ENCODE assay signal across 1 cellular context in the genomic region with DNA sequence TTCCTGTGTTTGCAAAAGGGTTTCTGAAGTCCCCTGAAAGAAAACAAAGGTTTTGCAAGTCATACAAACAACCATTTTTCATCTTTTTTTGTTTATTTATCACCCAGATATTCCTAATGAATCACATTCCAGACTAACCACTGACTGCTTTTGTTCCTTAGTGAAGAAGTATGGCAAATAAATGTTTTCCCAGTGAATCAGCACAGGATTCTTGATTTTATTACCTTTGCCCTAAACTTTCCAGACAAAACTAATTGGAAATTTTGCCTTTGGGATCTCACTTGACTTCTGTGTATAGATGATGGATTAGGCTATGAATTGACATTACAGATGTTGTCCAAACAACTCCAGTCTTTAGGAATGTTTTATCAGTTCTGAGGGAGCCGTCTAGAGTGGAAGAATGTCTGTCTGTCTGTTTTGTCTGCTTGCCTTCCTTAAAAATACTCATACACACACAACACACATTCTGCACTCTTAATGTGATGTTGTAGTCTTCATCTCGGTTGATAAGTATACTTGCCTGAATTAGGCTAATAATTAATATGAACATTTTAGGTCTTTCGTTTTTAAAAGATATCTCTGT.
TF ChIP-seq lines count a peak whose summit lies in the region.

No MANE protein-coding gene starts in this region.

TF ChIP-seq in HepG2, 621 proteins besides CTCF, POLR2A, EP300 and RAD21 (continued from another document and continues in another):
- TF ChIP-seq ZC3H4 (CRISPR knock-in tag; IDR thresholded peaks at IDR 0.05; ENCODE audit: borderline replicate concordance) (no peak), GATA4 (IDR thresholded peaks at IDR 0.05; ENCODE audit: borderline replicate concordance, low read depth) (peak; percentile 38; the same call in 1 of the 2 replicates), ARNT (IDR thresholded peaks at IDR 0.05) (no peak), CREM (IDR thresholded peaks at IDR 0.05) (peak; percentile 37; the same call in 1 of the 2 replicates), CREM (CRISPR knock-in tag; IDR thresholded peaks at IDR 0.05) (no peak), ZNF34 (CRISPR knock-in tag; IDR thresholded peaks at IDR 0.05; ENCODE audit: borderline replicate concordance) (no peak), ZNF75D (CRISPR knock-in tag; IDR thresholded peaks at IDR 0.05; ENCODE audit: borderline replicate concordance) (no peak), ZNF232 (CRISPR knock-in tag; IDR thresholded peaks at IDR 0.05; ENCODE audit: borderline replicate concordance) (no peak), ZNF253 (CRISPR knock-in tag; IDR thresholded peaks at IDR 0.05; ENCODE audit: borderline replicate concordance) (no peak), ZNF292 (CRISPR knock-in tag; IDR thresholded peaks at IDR 0.05; ENCODE audit: borderline replicate concordance, low read depth) (no peak), ZNF329 (CRISPR knock-in tag; IDR thresholded peaks at IDR 0.05; ENCODE audit: low read depth) (no peak), TCF7 (IDR thresholded peaks at IDR 0.05; ENCODE audit: low read depth) (peak; percentile 38), JUND (CRISPR knock-in tag; IDR thresholded peaks at IDR 0.05) (no peak), RFX5 (IDR thresholded peaks at IDR 0.05; ENCODE audit: low read depth, low read length) (no peak), SOX6 (IDR thresholded peaks at IDR 0.05) (no peak), SOX6 (CRISPR knock-in tag; IDR thresholded peaks at IDR 0.05) (no peak; the same call in 1 of the 2 replicates), ZNF546 (CRISPR knock-in tag; conservative IDR thresholded peaks at IDR 0.05) (no peak), TBL1XR1 (IDR thresholded peaks at IDR 0.05; ENCODE audit: borderline replicate concordance, low read length, partially characterized antibody) (peak; percentile 19), NR3C1 (CRISPR knock-in tag; IDR thresholded peaks at IDR 0.05) (no peak), WIZ (CRISPR knock-in tag; IDR thresholded peaks at IDR 0.05) (no peak), NRL (CRISPR knock-in tag; IDR thresholded peaks at IDR 0.05; ENCODE audit: borderline replicate concordance) (no peak), ISX (CRISPR knock-in tag; conservative IDR thresholded peaks at IDR 0.05) (no peak), ZMYM3 (CRISPR knock-in tag; IDR thresholded peaks at IDR 0.05) (no peak), HDAC2 (CRISPR knock-in tag; IDR thresholded peaks at IDR 0.05) (no peak), ZNF160 (CRISPR knock-in tag; IDR thresholded peaks at IDR 0.05) (no peak), EEA1 (CRISPR knock-in tag; IDR thresholded peaks at IDR 0.05; ENCODE audit: borderline replicate concordance) (no peak), ZNF792 (CRISPR knock-in tag; IDR thresholded peaks at IDR 0.05) (no peak), NCOA2 (CRISPR knock-in tag; IDR thresholded peaks at IDR 0.05) (peak; percentile 67; the same call in 1 of the 2 replicates), TOE1 (CRISPR knock-in tag; IDR thresholded peaks at IDR 0.05) (no peak), MLLT10 (CRISPR knock-in tag; IDR thresholded peaks at IDR 0.05) (no peak), SYNCRIP (IDR thresholded peaks at IDR 0.05; ENCODE audit: insufficient read depth, low read depth, low read length) (no peak), NCOA1 (CRISPR knock-in tag; IDR thresholded peaks at IDR 0.05) (no peak), ARNTL (CRISPR knock-in tag; IDR thresholded peaks at IDR 0.05) (no peak), HCFC1 (IDR thresholded peaks at IDR 0.05; ENCODE audit: low read depth, low read length) (no peak), GTF2F1 (IDR thresholded peaks at IDR 0.05; ENCODE audit: low read length) (no peak), ETV5 (CRISPR knock-in tag; IDR thresholded peaks at IDR 0.05; ENCODE audit: borderline replicate concordance) (peak; percentile 38; the same call in 1 of the 2 replicates), ZKSCAN1 (IDR thresholded peaks at IDR 0.05; ENCODE audit: low read length) (no peak), ZNF567 (CRISPR knock-in tag; IDR thresholded peaks at IDR 0.05; ENCODE audit: borderline replicate concordance) (no peak), ELF1 (CRISPR knock-in tag; IDR thresholded peaks at IDR 0.05) (no peak), TAF15 (IDR thresholded peaks at IDR 0.05; ENCODE audit: low read depth, low read length, poor library complexity, severe bottlenecking) (no peak), MED1 (CRISPR knock-in tag; IDR thresholded peaks at IDR 0.05) (peak; percentile 76), ZFP36 (IDR thresholded peaks at IDR 0.05; ENCODE audit: borderline replicate concordance, low read depth, low read length, partially characterized antibody) (no peak), ARID2 (CRISPR knock-in tag; IDR thresholded peaks at IDR 0.05; ENCODE audit: borderline replicate concordance) (no peak), TBX2 (CRISPR knock-in tag; IDR thresholded peaks at IDR 0.05; ENCODE audit: borderline replicate concordance) (no peak), SOX5 (CRISPR knock-in tag; IDR thresholded peaks at IDR 0.05; ENCODE audit: borderline replicate concordance) (peak; percentile 71; the same call in 1 of the 2 replicates), PAX8 (CRISPR knock-in tag; IDR thresholded peaks at IDR 0.05; ENCODE audit: borderline replicate concordance) (no peak), BCL6 (CRISPR knock-in tag; IDR thresholded peaks at IDR 0.05) (peak; percentile 48; the same call in 1 of the 2 replicates), SIX1 (CRISPR knock-in tag; IDR thresholded peaks at IDR 0.05; ENCODE audit: borderline replicate concordance) (no peak), KDM5A (IDR thresholded peaks at IDR 0.05; ENCODE audit: borderline replicate concordance, low read length) (no peak), ZNF10 (CRISPR knock-in tag; IDR thresholded peaks at IDR 0.05; ENCODE audit: borderline replicate concordance, low read depth) (no peak)
- TF ChIP-seq, protein P1, sequence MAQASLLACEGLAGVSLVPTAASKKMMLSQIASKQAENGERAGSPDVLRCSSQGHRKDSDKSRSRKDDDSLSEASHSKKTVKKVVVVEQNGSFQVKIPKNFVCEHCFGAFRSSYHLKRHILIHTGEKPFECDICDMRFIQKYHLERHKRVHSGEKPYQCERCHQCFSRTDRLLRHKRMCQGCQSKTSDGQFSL (CRISPR knock-in tag; IDR thresholded peaks at IDR 0.05): no peak
- TF ChIP-seq, protein P2, sequence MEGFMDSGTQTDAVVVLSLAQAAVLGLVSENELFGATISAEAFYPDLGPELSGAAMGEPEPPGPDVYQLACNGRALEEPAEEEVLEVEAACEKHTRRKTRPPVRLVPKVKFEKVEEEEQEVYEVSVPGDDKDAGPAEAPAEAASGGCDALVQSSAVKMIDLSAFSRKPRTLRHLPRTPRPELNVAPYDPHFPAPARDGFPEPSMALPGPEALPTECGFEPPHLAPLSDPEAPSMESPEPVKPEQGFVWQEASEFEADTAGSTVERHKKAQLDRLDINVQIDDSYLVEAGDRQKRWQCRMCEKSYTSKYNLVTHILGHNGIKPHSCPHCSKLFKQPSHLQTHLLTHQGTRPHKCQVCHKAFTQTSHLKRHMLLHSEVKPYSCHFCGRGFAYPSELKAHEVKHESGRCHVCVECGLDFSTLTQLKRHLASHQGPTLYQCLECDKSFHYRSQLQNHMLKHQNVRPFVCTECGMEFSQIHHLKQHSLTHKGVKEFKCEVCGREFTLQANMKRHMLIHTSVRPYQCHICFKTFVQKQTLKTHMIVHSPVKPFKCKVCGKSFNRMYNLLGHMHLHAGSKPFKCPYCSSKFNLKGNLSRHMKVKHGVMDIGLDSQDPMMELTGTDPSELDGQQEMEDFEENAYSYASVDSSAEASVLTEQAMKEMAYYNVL (CRISPR knock-in tag; IDR thresholded peaks at IDR 0.05; ENCODE audit: borderline replicate concordance): no peak
- TF ChIP-seq, protein P3, sequence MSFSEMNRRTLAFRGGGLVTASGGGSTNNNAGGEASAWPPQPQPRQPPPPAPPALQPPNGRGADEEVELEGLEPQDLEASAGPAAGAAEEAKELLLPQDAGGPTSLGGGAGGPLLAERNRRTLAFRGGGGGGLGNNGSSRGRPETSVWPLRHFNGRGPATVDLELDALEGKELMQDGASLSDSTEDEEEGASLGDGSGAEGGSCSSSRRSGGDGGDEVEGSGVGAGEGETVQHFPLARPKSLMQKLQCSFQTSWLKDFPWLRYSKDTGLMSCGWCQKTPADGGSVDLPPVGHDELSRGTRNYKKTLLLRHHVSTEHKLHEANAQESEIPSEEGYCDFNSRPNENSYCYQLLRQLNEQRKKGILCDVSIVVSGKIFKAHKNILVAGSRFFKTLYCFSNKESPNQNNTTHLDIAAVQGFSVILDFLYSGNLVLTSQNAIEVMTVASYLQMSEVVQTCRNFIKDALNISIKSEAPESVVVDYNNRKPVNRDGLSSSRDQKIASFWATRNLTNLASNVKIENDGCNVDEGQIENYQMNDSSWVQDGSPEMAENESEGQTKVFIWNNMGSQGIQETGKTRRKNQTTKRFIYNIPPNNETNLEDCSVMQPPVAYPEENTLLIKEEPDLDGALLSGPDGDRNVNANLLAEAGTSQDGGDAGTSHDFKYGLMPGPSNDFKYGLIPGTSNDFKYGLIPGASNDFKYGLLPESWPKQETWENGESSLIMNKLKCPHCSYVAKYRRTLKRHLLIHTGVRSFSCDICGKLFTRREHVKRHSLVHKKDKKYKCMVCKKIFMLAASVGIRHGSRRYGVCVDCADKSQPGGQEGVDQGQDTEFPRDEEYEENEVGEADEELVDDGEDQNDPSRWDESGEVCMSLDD (CRISPR knock-in tag; IDR thresholded peaks at IDR 0.05; ENCODE audit: borderline replicate concordance): no peak
- TF ChIP-seq, protein P4, sequence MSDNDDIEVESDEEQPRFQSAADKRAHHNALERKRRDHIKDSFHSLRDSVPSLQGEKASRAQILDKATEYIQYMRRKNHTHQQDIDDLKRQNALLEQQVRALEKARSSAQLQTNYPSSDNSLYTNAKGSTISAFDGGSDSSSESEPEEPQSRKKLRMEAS (IDR thresholded peaks at IDR 0.05): no peak
- TF ChIP-seq, protein P5, sequence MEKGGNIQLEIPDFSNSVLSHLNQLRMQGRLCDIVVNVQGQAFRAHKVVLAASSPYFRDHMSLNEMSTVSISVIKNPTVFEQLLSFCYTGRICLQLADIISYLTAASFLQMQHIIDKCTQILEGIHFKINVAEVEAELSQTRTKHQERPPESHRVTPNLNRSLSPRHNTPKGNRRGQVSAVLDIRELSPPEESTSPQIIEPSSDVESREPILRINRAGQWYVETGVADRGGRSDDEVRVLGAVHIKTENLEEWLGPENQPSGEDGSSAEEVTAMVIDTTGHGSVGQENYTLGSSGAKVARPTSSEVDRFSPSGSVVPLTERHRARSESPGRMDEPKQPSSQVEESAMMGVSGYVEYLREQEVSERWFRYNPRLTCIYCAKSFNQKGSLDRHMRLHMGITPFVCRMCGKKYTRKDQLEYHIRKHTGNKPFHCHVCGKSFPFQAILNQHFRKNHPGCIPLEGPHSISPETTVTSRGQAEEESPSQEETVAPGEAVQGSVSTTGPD (CRISPR knock-in tag; IDR thresholded peaks at IDR 0.05): no peak
- TF ChIP-seq, protein P6, sequence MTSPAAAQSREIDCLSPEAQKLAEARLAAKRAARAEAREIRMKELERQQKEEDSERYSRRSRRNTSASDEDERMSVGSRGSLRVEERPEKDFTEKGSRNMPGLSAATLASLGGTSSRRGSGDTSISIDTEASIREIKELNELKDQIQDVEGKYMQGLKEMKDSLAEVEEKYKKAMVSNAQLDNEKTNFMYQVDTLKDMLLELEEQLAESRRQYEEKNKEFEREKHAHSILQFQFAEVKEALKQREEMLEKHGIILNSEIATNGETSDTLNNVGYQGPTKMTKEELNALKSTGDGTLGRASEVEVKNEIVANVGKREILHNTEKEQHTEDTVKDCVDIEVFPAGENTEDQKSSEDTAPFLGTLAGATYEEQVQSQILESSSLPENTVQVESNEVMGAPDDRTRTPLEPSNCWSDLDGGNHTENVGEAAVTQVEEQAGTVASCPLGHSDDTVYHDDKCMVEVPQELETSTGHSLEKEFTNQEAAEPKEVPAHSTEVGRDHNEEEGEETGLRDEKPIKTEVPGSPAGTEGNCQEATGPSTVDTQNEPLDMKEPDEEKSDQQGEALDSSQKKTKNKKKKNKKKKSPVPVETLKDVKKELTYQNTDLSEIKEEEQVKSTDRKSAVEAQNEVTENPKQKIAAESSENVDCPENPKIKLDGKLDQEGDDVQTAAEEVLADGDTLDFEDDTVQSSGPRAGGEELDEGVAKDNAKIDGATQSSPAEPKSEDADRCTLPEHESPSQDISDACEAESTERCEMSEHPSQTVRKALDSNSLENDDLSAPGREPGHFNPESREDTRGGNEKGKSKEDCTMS (CRISPR knock-in tag; conservative IDR thresholded peaks at IDR 0.05): no peak
- TF ChIP-seq, protein P7, sequence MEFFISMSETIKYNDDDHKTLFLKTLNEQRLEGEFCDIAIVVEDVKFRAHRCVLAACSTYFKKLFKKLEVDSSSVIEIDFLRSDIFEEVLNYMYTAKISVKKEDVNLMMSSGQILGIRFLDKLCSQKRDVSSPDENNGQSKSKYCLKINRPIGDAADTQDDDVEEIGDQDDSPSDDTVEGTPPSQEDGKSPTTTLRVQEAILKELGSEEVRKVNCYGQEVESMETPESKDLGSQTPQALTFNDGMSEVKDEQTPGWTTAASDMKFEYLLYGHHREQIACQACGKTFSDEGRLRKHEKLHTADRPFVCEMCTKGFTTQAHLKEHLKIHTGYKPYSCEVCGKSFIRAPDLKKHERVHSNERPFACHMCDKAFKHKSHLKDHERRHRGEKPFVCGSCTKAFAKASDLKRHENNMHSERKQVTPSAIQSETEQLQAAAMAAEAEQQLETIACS (CRISPR knock-in tag; IDR thresholded peaks at IDR 0.05): no peak
- TF ChIP-seq, protein P8, sequence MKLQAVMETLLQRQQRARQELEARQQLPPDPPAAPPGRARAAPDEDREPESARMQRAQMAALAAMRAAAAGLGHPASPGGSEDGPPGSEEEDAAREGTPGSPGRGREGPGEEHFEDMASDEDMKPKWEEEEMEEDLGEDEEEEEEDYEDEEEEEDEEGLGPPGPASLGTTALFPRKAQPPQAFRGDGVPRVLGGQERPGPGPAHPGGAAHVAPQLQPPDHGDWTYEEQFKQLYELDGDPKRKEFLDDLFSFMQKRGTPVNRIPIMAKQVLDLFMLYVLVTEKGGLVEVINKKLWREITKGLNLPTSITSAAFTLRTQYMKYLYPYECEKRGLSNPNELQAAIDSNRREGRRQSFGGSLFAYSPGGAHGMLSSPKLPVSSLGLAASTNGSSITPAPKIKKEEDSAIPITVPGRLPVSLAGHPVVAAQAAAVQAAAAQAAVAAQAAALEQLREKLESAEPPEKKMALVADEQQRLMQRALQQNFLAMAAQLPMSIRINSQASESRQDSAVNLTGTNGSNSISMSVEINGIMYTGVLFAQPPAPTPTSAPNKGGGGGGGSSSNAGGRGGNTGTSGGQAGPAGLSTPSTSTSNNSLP (IDR thresholded peaks at IDR 0.05; ENCODE audit: low read depth, low read length): peak; percentile 72
- TF ChIP-seq, protein P9, sequence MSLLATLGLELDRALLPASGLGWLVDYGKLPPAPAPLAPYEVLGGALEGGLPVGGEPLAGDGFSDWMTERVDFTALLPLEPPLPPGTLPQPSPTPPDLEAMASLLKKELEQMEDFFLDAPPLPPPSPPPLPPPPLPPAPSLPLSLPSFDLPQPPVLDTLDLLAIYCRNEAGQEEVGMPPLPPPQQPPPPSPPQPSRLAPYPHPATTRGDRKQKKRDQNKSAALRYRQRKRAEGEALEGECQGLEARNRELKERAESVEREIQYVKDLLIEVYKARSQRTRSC (CRISPR knock-in tag; IDR thresholded peaks at IDR 0.05; ENCODE audit: low read depth): no peak
- TF ChIP-seq, protein P10, sequence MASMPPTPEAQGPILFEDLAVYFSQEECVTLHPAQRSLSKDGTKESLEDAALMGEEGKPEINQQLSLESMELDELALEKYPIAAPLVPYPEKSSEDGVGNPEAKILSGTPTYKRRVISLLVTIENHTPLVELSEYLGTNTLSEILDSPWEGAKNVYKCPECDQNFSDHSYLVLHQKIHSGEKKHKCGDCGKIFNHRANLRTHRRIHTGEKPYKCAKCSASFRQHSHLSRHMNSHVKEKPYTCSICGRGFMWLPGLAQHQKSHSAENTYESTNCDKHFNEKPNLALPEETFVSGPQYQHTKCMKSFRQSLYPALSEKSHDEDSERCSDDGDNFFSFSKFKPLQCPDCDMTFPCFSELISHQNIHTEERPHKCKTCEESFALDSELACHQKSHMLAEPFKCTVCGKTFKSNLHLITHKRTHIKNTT (CRISPR knock-in tag; IDR thresholded peaks at IDR 0.05): no peak
